ENCODE assay signal across 21 cellular contexts in the genomic region with DNA sequence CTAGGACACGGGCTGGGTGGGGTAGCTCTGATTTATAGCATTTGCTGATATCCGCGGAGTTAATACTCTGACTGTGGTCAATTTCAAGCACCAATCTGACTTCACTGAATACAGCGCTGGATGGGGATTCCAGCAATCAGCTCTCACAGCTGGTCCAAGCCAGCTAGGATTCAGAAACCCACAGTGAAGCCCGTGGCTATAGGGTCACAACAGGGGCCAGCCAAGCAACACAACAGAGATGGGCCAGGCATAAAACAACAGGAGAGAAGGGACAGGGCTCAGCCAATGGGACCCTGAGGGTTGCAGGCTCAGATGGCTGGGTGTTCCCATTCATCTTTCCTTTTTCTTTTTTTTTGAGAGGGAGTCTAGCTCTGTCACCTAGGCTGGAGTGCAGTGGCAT. TPM values are rescaled to one million over a fixed set of nuclear protein-coding genes. Genes with fewer than 3 reads are reported as not detected.
DNase-seq lines count a peak whose midpoint lies in the region; ATAC-seq and TF ChIP-seq lines count a peak whose summit lies in the region.
"Had no signal": no experiment of that assay in that cellular context is flagged by ENCODE, and none has a peak within 500 bp of the region (broad histone marks: within the 10 kb centered on the region; RNA-seq: fewer than 3 reads in every experiment).

No MANE protein-coding gene starts in this region.

- no peaks in the 10 kb centered on the region for H3K27me3 Mint-ChIP-seq in T-helper 17 cell

- H3K9me3 ChIP-seq in SK-N-SH (no peaks in the 10 kb centered on the region), T-helper 17 cell (ENCODE audit: control insufficient read depth, low read length, poor library complexity, severe bottlenecking) (no peaks in the 10 kb centered on the region), fibroblast of lung (ENCODE audit: control insufficient read depth, insufficient read depth, low read depth, low read length) (no peaks in the 10 kb centered on the region)
- H3K9me3 ChIP-seq: ascending aorta, BE2C, pancreas, SJSA1, tibial nerve had no signal

- H3K4me3 ChIP-seq in SK-N-SH (ENCODE audit: low read depth in 2 of 2, low read length in 1 of 2): no peak overlapping the region
- H3K4me3 ChIP-seq in fibroblast of lung (replicated peaks in 1 of 4; ENCODE audit: control extremely low read depth in 1 of 4, insufficient read depth in 1 of 4, low read depth in 3 of 4, low read length in 4 of 4): no peak overlapping the region
- H3K4me3 ChIP-seq: ascending aorta, coronary artery, pancreas, SJSA1, skin epidermis, tibial nerve had no signal

- no peak for TF ChIP-seq RAD21 in SK-N-SH (IDR thresholded peaks at IDR 0.05; ENCODE audit: low read length)

- no peak overlapping the region for H3K4me2 ChIP-seq in SK-N-SH
- H3K4me2 ChIP-seq in fibroblast of lung (ENCODE audit: extremely low read depth, insufficient read depth, low read length): no peak overlapping the region

- H3K4me3 Mint-ChIP-seq in T-helper 17 cell: peak overlapping the region; percentile 31
- H3K4me3 Mint-ChIP-seq in stimulated activated effector memory CD8-positive, alpha-beta T cell treated with anti-CD3 and anti-CD28 coated beads, Interleukin-12 subunit alpha, Interleukin-12 subunit beta, amount 100 ng/mL, for 72 hours: no peak overlapping the region

- H3K36me3 ChIP-seq in SK-N-SH (replicated peaks in 1 of 2; ENCODE audit: control insufficient read depth in 1 of 2, insufficient read depth in 2 of 2, low read length in 1 of 2) (peaks cover 0 to 17% of the 10 kb centered on the region in 2 experiments), fibroblast of lung (ENCODE audit: control insufficient read depth, insufficient read depth, low read length) (peaks cover 6% of the 10 kb centered on the region)

- no peaks in the 10 kb centered on the region for H3K4me1 ChIP-seq in SK-N-SH (ENCODE audit: control insufficient read depth in 1 of 2, insufficient read depth in 2 of 2, low read depth in 1 of 2, low read length in 1 of 2)
- H3K4me1 ChIP-seq in fibroblast of lung (ENCODE audit: control insufficient read depth, extremely low read depth, insufficient read depth, low read length): peaks cover 2% of the 10 kb centered on the region
- H3K4me1 ChIP-seq: ascending aorta, BE2C, pancreas had no signal

- DNase-seq in SK-N-SH (no peak), T-helper 17 cell (no peak), fibroblast of lung (ENCODE audit: low read depth in 2 of 2) (peak; percentile 29 to 55), NCI-H1436 treated with DMSO at 0.1 percent for 48 hours (lab: John Stamatoyannopoulos, UW) (no peak), KBM-7 (no peak)
- DNase-seq in stimulated activated effector memory CD8-positive, alpha-beta T cell treated with anti-CD3 and anti-CD28 coated beads, Interleukin-12 subunit alpha, Interleukin-12 subunit beta, amount 100 ng/mL, for 72 hours (ENCODE audit: low spot score in 2 of 2): no peak
- DNase-seq: activated CD4-positive, alpha-beta T cell treated with anti-CD3 and anti-CD28 coated beads, Interleukin-2, amount 50 U/mL, for 4 hours; BE2C; GOT3; NCI-H526 treated with DMSO at 0.1 percent for 48 hours; pancreas had no signal

- H2AFZ ChIP-seq in SK-N-SH (ENCODE audit: low read depth) (no peak overlapping the region), fibroblast of lung (ENCODE audit: low read length) (no peak overlapping the region)

- no peaks in the 10 kb centered on the region for H3K9me3 Mint-ChIP-seq in stimulated activated effector memory CD8-positive, alpha-beta T cell treated with anti-CD3 and anti-CD28 coated beads, Interleukin-12 subunit alpha, Interleukin-12 subunit beta, amount 100 ng/mL, for 72 hours

- peaks cover 5% of the 10 kb centered on the region for H3F3A ChIP-seq in SK-N-SH (replicated peaks; ENCODE audit: insufficient read depth)

- H3K27me3 ChIP-seq in SK-N-SH (ENCODE audit: insufficient read depth): no peaks in the 10 kb centered on the region
- H3K27me3 ChIP-seq in fibroblast of lung (ENCODE audit: control insufficient read depth, insufficient read depth, low read length): no peaks in the 10 kb centered on the region
- H3K27me3 ChIP-seq: ascending aorta, BE2C, pancreas, SJSA1, tibial nerve had no signal

- peak overlapping the region; percentile 83 for H3K27ac Mint-ChIP-seq in T-helper 17 cell
- H3K27ac Mint-ChIP-seq in stimulated activated effector memory CD8-positive, alpha-beta T cell treated with anti-CD3 and anti-CD28 coated beads, Interleukin-12 subunit alpha, Interleukin-12 subunit beta, amount 100 ng/mL, for 72 hours: peak overlapping the region; percentile 66

- peaks cover 5% of the 10 kb centered on the region for H3K36me3 Mint-ChIP-seq in T-helper 17 cell (ENCODE audit: low read depth)
- H3K36me3 Mint-ChIP-seq in stimulated activated effector memory CD8-positive, alpha-beta T cell treated with anti-CD3 and anti-CD28 coated beads, Interleukin-12 subunit alpha, Interleukin-12 subunit beta, amount 100 ng/mL, for 72 hours: peaks cover 73% of the 10 kb centered on the region

- 62% methylated on average over 4 of the region's 5 CpGs for WGBS in SK-N-SH (ENCODE audit: low lambda C conversion rate)

- CTCF ChIA-PET in SK-N-SH (lab: Yijun Ruan, JAX): interaction anchor here (0.7 to 2.2 kb wide), 4 partner anchors 7 to 173 kb away, joined by 3 to 10 read pairs (median 4); no protein-coding TSS in a partner anchor

- ATAC-seq in SK-N-SH treated with all-trans-retinoic acid at 6 μM for 48 hours (peak; percentile 7), T-helper 17 cell (no peak), GM18502 (IDR thresholded peaks at IDR 0.05; ENCODE audit: poor library complexity, unreplicated experiment) (no peak)
- ATAC-seq in stimulated activated effector memory CD8-positive, alpha-beta T cell treated with anti-CD3 and anti-CD28 coated beads, Interleukin-12 subunit alpha, Interleukin-12 subunit beta, amount 100 ng/mL, for 72 hours: no peak

- H4K20me1 ChIP-seq in SK-N-SH (ENCODE audit: insufficient read depth): no peaks in the 10 kb centered on the region
- H4K20me1 ChIP-seq in fibroblast of lung (ENCODE audit: control insufficient read depth, extremely low read depth, insufficient read depth, low read length): no peaks in the 10 kb centered on the region

- POLR2A ChIA-PET in SK-N-SH (lab: Yijun Ruan, JAX): no interaction called here

- TF ChIP-seq EP300 in SK-N-SH (IDR thresholded peaks at IDR 0.05; ENCODE audit: borderline replicate concordance in 1 of 2, low read depth in 1 of 2, low read length in 1 of 2): no peak

- H3K9ac ChIP-seq in SK-N-SH: no peak overlapping the region
- H3K9ac ChIP-seq in fibroblast of lung (ENCODE audit: insufficient read depth, low read length): no peak overlapping the region

- no peaks in the 10 kb centered on the region for H3K9me2 ChIP-seq in SK-N-SH

- TF ChIP-seq CTCF in SK-N-SH (IDR thresholded peaks at IDR 0.05) (no peak), fibroblast of lung (conservative IDR thresholded peaks at IDR 0.05 in 1 of 2, IDR thresholded peaks at IDR 0.05 in 1 of 2; ENCODE audit: low read depth in 1 of 2, low read length in 2 of 2) (no peak)

- H3K27ac ChIP-seq in SK-N-SH (ENCODE audit: low read depth in 2 of 2, low read length in 1 of 2) (no peak overlapping the region), fibroblast of lung (ENCODE audit: insufficient read depth, low read length) (no peak overlapping the region)
- H3K27ac ChIP-seq: 22Rv1, ascending aorta, coronary artery, pancreas, SJSA1, tibial nerve had no signal

- peaks cover 34% of the 10 kb centered on the region for H3K4me1 Mint-ChIP-seq in T-helper 17 cell
- peaks cover 30% of the 10 kb centered on the region for H3K4me1 Mint-ChIP-seq in stimulated activated effector memory CD8-positive, alpha-beta T cell treated with anti-CD3 and anti-CD28 coated beads, Interleukin-12 subunit alpha, Interleukin-12 subunit beta, amount 100 ng/mL, for 72 hours

- in situ Hi-C loops in KBM-7 (cut with MboI; ENCODE audit: low pct_unique_long_range_greater_than_20kb, low sequenced_read_pairs): loop anchor here (25.0 kb wide), 1 partner anchor 505 kb away; no protein-coding TSS in a partner anchor

- H3K79me2 ChIP-seq in SK-N-SH (ENCODE audit: insufficient read depth) (no peaks in the 10 kb centered on the region), fibroblast of lung (ENCODE audit: control insufficient read depth, insufficient read depth, low read length) (no peaks in the 10 kb centered on the region)

RNA-seq across cellular contexts. Expression of gene LMAN1L, which starts 5.3 kb away (rescaled TPM):
- polyA plus RNA-seq in SK-N-SH (2012; rRNA removed) (0.02 TPM in 1 of 2 replicates, not detected in the other), fibroblast of lung (not detected in 2 replicates)
- polyA plus RNA-seq in SK-N-SH (2012; cell fraction: cytosol; rRNA removed): not detected in 2 replicates
- polyA plus RNA-seq in SK-N-SH (2012; cell fraction: nucleus; rRNA removed): 0.04 and 0.08 TPM in 2 replicates
- total RNA-seq in T-helper 17 cell (under 1 TPM; 0.82 to 0.91 TPM), fibroblast of lung (not detected in 2 replicates)
- not detected in 2 replicates for polyA plus RNA-seq in fibroblast of lung (2012)
- polyA minus RNA-seq in fibroblast of lung (ENCODE audit: low replicate concordance): not detected in 2 replicates
- total RNA-seq: ascending aorta, SJSA1 had no signal
- polyA plus RNA-seq: pancreas had no signal

RNA-seq across cellular contexts. Expression of gene CPLX3, which starts 19.1 kb away (rescaled TPM):
- polyA plus RNA-seq in SK-N-SH (2012; rRNA removed): not detected in 2 replicates
- polyA plus RNA-seq in SK-N-SH (2012; cell fraction: cytosol; rRNA removed): not detected in 2 replicates
- 0.08 and 0.23 TPM in 2 replicates for polyA plus RNA-seq in SK-N-SH (2012; cell fraction: nucleus; rRNA removed)
- under 1 TPM in 1 of 2 donors, not detected in 1; 0.20 TPM for total RNA-seq in T-helper 17 cell
- total RNA-seq in fibroblast of lung: not detected in 2 replicates
- not detected in 2 replicates for polyA plus RNA-seq in fibroblast of lung
- not detected in 2 replicates for polyA plus RNA-seq in fibroblast of lung (2012)
- not detected in 2 replicates for polyA minus RNA-seq in fibroblast of lung (ENCODE audit: low replicate concordance)
- total RNA-seq: ascending aorta, pancreas, SJSA1, tibial nerve had no signal

RNA-seq across cellular contexts. Expression of gene CSK, which starts 25.4 kb away (rescaled TPM):
- polyA plus RNA-seq in SK-N-SH (2012; rRNA removed) (34.7 and 53.1 TPM in 2 replicates), fibroblast of lung (21.5 and 28.2 TPM in 2 replicates)
- polyA plus RNA-seq in SK-N-SH (2012; cell fraction: cytosol; rRNA removed): 25.5 and 43.5 TPM in 2 replicates
- polyA plus RNA-seq in SK-N-SH (2012; cell fraction: nucleus; rRNA removed): 94.6 and 111 TPM in 2 replicates
- total RNA-seq in T-helper 17 cell (100 to 1,000 TPM; 188 to 208 TPM), fibroblast of lung (16.2 and 22.0 TPM in 2 replicates)
- polyA plus RNA-seq in fibroblast of lung (2012): 38.7 and 47.7 TPM in 2 replicates
- 61.0 and 91.1 TPM in 2 replicates for polyA minus RNA-seq in fibroblast of lung (ENCODE audit: low replicate concordance)

RNA-seq across cellular contexts. Expression of gene ULK3, which starts 35.7 kb away (rescaled TPM):
- polyA plus RNA-seq in SK-N-SH (2012; rRNA removed) (41.3 and 55.3 TPM in 2 replicates), fibroblast of lung (11.4 and 14.6 TPM in 2 replicates)
- polyA plus RNA-seq in SK-N-SH (2012; cell fraction: cytosol; rRNA removed): 11.1 and 17.6 TPM in 2 replicates
- 300 and 348 TPM in 2 replicates for polyA plus RNA-seq in SK-N-SH (2012; cell fraction: nucleus; rRNA removed)
- total RNA-seq in T-helper 17 cell (10 to 100 TPM; 44.6 to 49.0 TPM), fibroblast of lung (8.8 and 11.8 TPM in 2 replicates)
- 8.5 and 24.2 TPM in 2 replicates for polyA plus RNA-seq in fibroblast of lung (2012)
- polyA minus RNA-seq in fibroblast of lung (ENCODE audit: low replicate concordance): 16.7 and 51.2 TPM in 2 replicates

RNA-seq across cellular contexts. Expression of gene CYP1A2, which starts 58.7 kb away (rescaled TPM):
- polyA plus RNA-seq in SK-N-SH (2012; rRNA removed) (not detected in 2 replicates), fibroblast of lung (not detected in 2 replicates)
- not detected in 2 replicates for polyA plus RNA-seq in SK-N-SH (2012; cell fraction: cytosol; rRNA removed)
- not detected in 2 replicates for polyA plus RNA-seq in SK-N-SH (2012; cell fraction: nucleus; rRNA removed)
- total RNA-seq in T-helper 17 cell (not detected), fibroblast of lung (not detected in 2 replicates)
- polyA plus RNA-seq in fibroblast of lung (2012): not detected in 2 replicates
- polyA minus RNA-seq in fibroblast of lung (ENCODE audit: low replicate concordance): not detected in 2 replicates
- total RNA-seq: ascending aorta, left ventricle myocardium superior, OCI-LY7, SJSA1, tibial nerve had no signal
- polyA plus RNA-seq: pancreas had no signal

Comparison
In these comparisons a context has a peak if more than half of its experiments do, and no peak if none do; other contexts are left out.
1. DNase-seq: peak in fibroblast of lung (2 of 2); none in SK-N-SH (single experiment), T-helper 17 cell (0 of 3), stimulated activated effector memory CD8-positive, alpha-beta T cell treated with anti-CD3 and anti-CD28 coated beads, Interleukin-12 subunit alpha, Interleukin-12 subunit beta, amount 100 ng/mL, for 72 hours (0 of 2), NCI-H1436 treated with DMSO at 0.1 percent for 48 hours (single experiment) and KBM-7 (single experiment).